12 cellular contexts compared by ENCODE assay signal in the genomic region with DNA sequence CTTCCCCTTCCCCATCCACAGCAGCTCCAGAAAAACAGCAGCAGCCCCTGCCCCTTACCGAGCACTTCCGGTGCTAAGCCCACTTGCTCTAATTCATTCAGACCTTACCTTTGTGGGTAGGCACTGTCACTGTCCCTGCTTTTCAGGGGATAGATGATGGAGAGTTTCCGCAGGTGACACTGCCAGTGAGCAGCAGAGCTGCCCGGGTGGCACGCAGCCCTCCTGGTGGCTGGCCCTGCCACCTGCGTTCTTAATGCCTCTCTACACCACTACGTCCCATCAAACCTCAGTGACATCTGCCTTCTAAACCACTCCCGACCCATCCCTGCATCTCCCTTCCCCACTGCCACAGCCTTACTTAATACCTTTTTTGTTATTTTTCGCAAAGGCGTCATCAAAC.
DNase-seq lines count a peak whose midpoint lies in the region; ATAC-seq and TF ChIP-seq lines count a peak whose summit lies in the region.
"Had no signal": no experiment of that assay in that cellular context is flagged by ENCODE, and none has a peak within 500 bp of the region (broad histone marks: within the 10 kb centered on the region; RNA-seq: fewer than 3 reads in every experiment).

No MANE protein-coding gene starts in this region.

- TF ChIP-seq CTCF in type B pancreatic cell (conservative IDR thresholded peaks at IDR 0.05): no peak

- peaks cover 3% of the 10 kb centered on the region for H3K9me3 Mint-ChIP-seq in T-helper 1 cell treated with Interleukin-12 subunit alpha and Interleukin-12 subunit beta and Interleukin-4 antibody, amounts not matched to agents 30 μg/mL and 1 μg/mL, for 36 hours
- H3K9me3 Mint-ChIP-seq in stimulated activated naive CD8-positive, alpha-beta T cell treated with anti-CD3 and anti-CD28 coated beads, Interleukin-15, Interleukin-2, amounts not matched to agents 100 ng/mL and 50 ng/mL, for 24 hours: no peaks in the 10 kb centered on the region
- H3K9me3 Mint-ChIP-seq in stimulated activated naive CD8-positive, alpha-beta T cell treated with anti-CD3 and anti-CD28 coated beads, Interleukin-15, amount 100 ng/mL, for 72 hours: peaks cover 0 to 4% of the 10 kb centered on the region in 2 donors
- H3K9me3 Mint-ChIP-seq in type B pancreatic cell: peaks cover 5% of the 10 kb centered on the region

- no peaks in the 10 kb centered on the region for H3K27me3 Mint-ChIP-seq in T-helper 1 cell treated with Interleukin-12 subunit alpha and Interleukin-12 subunit beta and Interleukin-4 antibody, amounts not matched to agents 30 μg/mL and 1 μg/mL, for 36 hours (ENCODE audit: low read depth)
- no peaks in the 10 kb centered on the region for H3K27me3 Mint-ChIP-seq in stimulated activated naive CD8-positive, alpha-beta T cell treated with anti-CD3 and anti-CD28 coated beads, Interleukin-15, Interleukin-2, amounts not matched to agents 100 ng/mL and 50 ng/mL, for 24 hours
- H3K27me3 Mint-ChIP-seq in stimulated activated naive CD8-positive, alpha-beta T cell treated with anti-CD3 and anti-CD28 coated beads, Interleukin-15, amount 100 ng/mL, for 72 hours: no peaks in the 10 kb centered on the region
- H3K27me3 Mint-ChIP-seq in type B pancreatic cell: no peaks in the 10 kb centered on the region

- H3K36me3 Mint-ChIP-seq in T-helper 1 cell treated with Interleukin-12 subunit alpha and Interleukin-12 subunit beta and Interleukin-4 antibody, amounts not matched to agents 30 μg/mL and 1 μg/mL, for 36 hours (ENCODE audit: low read depth): peaks cover 57% of the 10 kb centered on the region
- H3K36me3 Mint-ChIP-seq in stimulated activated naive CD8-positive, alpha-beta T cell treated with anti-CD3 and anti-CD28 coated beads, Interleukin-15, Interleukin-2, amounts not matched to agents 100 ng/mL and 50 ng/mL, for 24 hours (ENCODE audit: low read depth): peaks cover 64% of the 10 kb centered on the region
- peaks cover 14% of the 10 kb centered on the region for H3K36me3 Mint-ChIP-seq in type B pancreatic cell

- no peak overlapping the region for H3K4me3 Mint-ChIP-seq in T-helper 1 cell treated with Interleukin-12 subunit alpha and Interleukin-12 subunit beta and Interleukin-4 antibody, amounts not matched to agents 30 μg/mL and 1 μg/mL, for 36 hours
- no peak overlapping the region for H3K4me3 Mint-ChIP-seq in stimulated activated naive CD8-positive, alpha-beta T cell treated with anti-CD3 and anti-CD28 coated beads, Interleukin-15, Interleukin-2, amounts not matched to agents 100 ng/mL and 50 ng/mL, for 24 hours
- H3K4me3 Mint-ChIP-seq in stimulated activated naive CD8-positive, alpha-beta T cell treated with anti-CD3 and anti-CD28 coated beads, Interleukin-15, amount 100 ng/mL, for 72 hours: no peak overlapping the region
- H3K4me3 Mint-ChIP-seq in type B pancreatic cell: no peak overlapping the region

- DNase-seq in T-helper 1 cell (no peak), mesenteric fat pad (ENCODE audit: low spot score) (peak; percentile 41), type B pancreatic cell (ENCODE audit: extremely low spot score, unreplicated experiment) (no peak), NCI-H146 (lab: John Stamatoyannopoulos, UW) (no peak), DMS53 (lab: John Stamatoyannopoulos, UW) (no peak)
- no peak for DNase-seq in stimulated activated naive CD8-positive, alpha-beta T cell treated with anti-CD3 and anti-CD28 coated beads, Interleukin-15, amount 100 ng/mL, for 72 hours
- DNase-seq: NCI-H1436 treated with DMSO at 0.1 percent for 48 hours; NCI-H226; NCI-H526 treated with DMSO at 0.1 percent for 48 hours; NK-92 treated with Interleukin-12 subunit alpha and Interleukin-12 subunit beta, amount 100 ng/mL, for 24 hours had no signal

- peaks cover 25% of the 10 kb centered on the region for H3K4me1 Mint-ChIP-seq in T-helper 1 cell treated with Interleukin-12 subunit alpha and Interleukin-12 subunit beta and Interleukin-4 antibody, amounts not matched to agents 30 μg/mL and 1 μg/mL, for 36 hours (ENCODE audit: low read depth)
- peaks cover 22% of the 10 kb centered on the region for H3K4me1 Mint-ChIP-seq in stimulated activated naive CD8-positive, alpha-beta T cell treated with anti-CD3 and anti-CD28 coated beads, Interleukin-15, Interleukin-2, amounts not matched to agents 100 ng/mL and 50 ng/mL, for 24 hours (ENCODE audit: low read depth)
- H3K4me1 Mint-ChIP-seq in stimulated activated naive CD8-positive, alpha-beta T cell treated with anti-CD3 and anti-CD28 coated beads, Interleukin-15, amount 100 ng/mL, for 72 hours: peaks cover 37% of the 10 kb centered on the region
- H3K4me1 Mint-ChIP-seq in type B pancreatic cell (ENCODE audit: unreplicated experiment): peaks cover 33% of the 10 kb centered on the region

- H3K27ac Mint-ChIP-seq in T-helper 1 cell treated with Interleukin-12 subunit alpha and Interleukin-12 subunit beta and Interleukin-4 antibody, amounts not matched to agents 30 μg/mL and 1 μg/mL, for 36 hours: peak overlapping the region; percentile 26
- H3K27ac Mint-ChIP-seq in stimulated activated naive CD8-positive, alpha-beta T cell treated with anti-CD3 and anti-CD28 coated beads, Interleukin-15, Interleukin-2, amounts not matched to agents 100 ng/mL and 50 ng/mL, for 24 hours: peak overlapping the region; percentile 38
- peak overlapping the region in 1 of 2 donors; percentile 69 for H3K27ac Mint-ChIP-seq in stimulated activated naive CD8-positive, alpha-beta T cell treated with anti-CD3 and anti-CD28 coated beads, Interleukin-15, amount 100 ng/mL, for 72 hours
- H3K27ac Mint-ChIP-seq in type B pancreatic cell: peak overlapping the region; percentile 60

- ATAC-seq in stimulated activated naive CD8-positive, alpha-beta T cell treated with anti-CD3 and anti-CD28 coated beads, Interleukin-15, amount 100 ng/mL, for 72 hours: no peak
